In genomic region chr10:22754298-22754697, GRCh38 we compare ENCODE assay signal across 1 cellular context.
TF ChIP-seq lines count a peak whose summit lies in the region.

No MANE protein-coding gene starts in this region.

TF ChIP-seq in HepG2, 621 proteins besides CTCF, POLR2A, EP300 and RAD21 (continued from another document):
- no peak for TF ChIP-seq GPBP1L1 (CRISPR knock-in tag; IDR thresholded peaks at IDR 0.05)
